ENCODE assay signal across 17 cellular contexts in genomic region chr3:36211656-36211999, GRCh38.
DNase-seq lines count a peak whose midpoint lies in the region; ATAC-seq, FAIRE-seq and TF ChIP-seq lines count a peak whose summit lies in the region.
"Had no signal": no experiment of that assay in that cellular context is flagged by ENCODE, and none has a peak within 500 bp of the region (broad histone marks: within the 10 kb centered on the region; RNA-seq: fewer than 3 reads in every experiment).

No MANE protein-coding gene starts in this region.

- H3K36me3 Mint-ChIP-seq in nephron (ENCODE audit: low read depth): no peaks in the 10 kb centered on the region
- H3K36me3 Mint-ChIP-seq: CD14-positive monocyte had no signal

- H3K36me3 ChIP-seq in BLaER1 treated with 17β-estradiol and CSF1 and Interleukin-3, amounts not matched to agents 10 nM and 100 nM: no peaks in the 10 kb centered on the region
- no peaks in the 10 kb centered on the region for H3K36me3 ChIP-seq in MM.1S (replicated peaks; ENCODE audit: insufficient read depth, low read length)

- no peak overlapping the region for H2AFZ ChIP-seq in MM.1S (ENCODE audit: low read length)

- H3K4me2 ChIP-seq in BLaER1 treated with 17β-estradiol and CSF1 and Interleukin-3, amounts not matched to agents 10 nM and 100 nM: peak overlapping the region in 6 of 11 experiments; percentile 11 to 42 (median 26); a peak in 8 of 22 replicates
- no peak overlapping the region for H3K4me2 ChIP-seq in MM.1S (ENCODE audit: low read depth, low read length)

- H3K4me3 ChIP-seq in BLaER1 treated with 17β-estradiol and CSF1 and Interleukin-3, amounts not matched to agents 10 nM and 100 nM: no peak overlapping the region
- H3K4me3 ChIP-seq in MM.1S (ENCODE audit: low read length): no peak overlapping the region

- no peak for FAIRE-seq in urothelium cell line (lab: Jason Lieb, UNC)
- FAIRE-seq: A204.1 had no signal

- no peak overlapping the region for H3K4me3 Mint-ChIP-seq in nephron
- H3K4me3 Mint-ChIP-seq: CD14-positive monocyte, H9 had no signal

- DNase-seq in urothelium cell line (ENCODE audit: low spot score) (no peak), islet precursor cell (no peak), left cardiac atrium (no peak), MM.1S (no peak)
- DNase-seq: COR-L47, H9, NCI-H1092, NCI-H146, NCI-H2081 treated with DMSO at 0.1 percent for 48 hours, NCI-H510A treated with DMSO at 0.1 percent for 48 hours had no signal

- no peaks in the 10 kb centered on the region for H3K9me3 ChIP-seq in BLaER1 treated with 17β-estradiol and CSF1 and Interleukin-3, amounts not matched to agents 10 nM and 100 nM (replicated peaks in 1 of 11)
- no peaks in the 10 kb centered on the region for H3K9me3 ChIP-seq in MM.1S (replicated peaks; ENCODE audit: insufficient read depth, low read length)

- peaks cover 53% of the 10 kb centered on the region for H3K4me1 Mint-ChIP-seq in nephron
- H3K4me1 Mint-ChIP-seq: CD14-positive monocyte had no signal

- no peak overlapping the region for H3K9ac ChIP-seq in BLaER1 treated with 17β-estradiol and CSF1 and Interleukin-3, amounts not matched to agents 10 nM and 100 nM
- no peak overlapping the region for H3K9ac ChIP-seq in MM.1S (ENCODE audit: low read length)

- peak overlapping the region in 2 of 3 experiments; percentile 22 to 38 for H3K27ac Mint-ChIP-seq in nephron
- H3K27ac Mint-ChIP-seq: CD14-positive monocyte had no signal

- H4K20me1 ChIP-seq in BLaER1 treated with 17β-estradiol and CSF1 and Interleukin-3, amounts not matched to agents 10 nM and 100 nM: no peaks in the 10 kb centered on the region
- H4K20me1 ChIP-seq in MM.1S (ENCODE audit: insufficient read depth, low read length): no peaks in the 10 kb centered on the region

- no peaks in the 10 kb centered on the region for H3K9me3 Mint-ChIP-seq in nephron
- H3K9me3 Mint-ChIP-seq: H9 had no signal

- H3K4me1 ChIP-seq in BLaER1 treated with 17β-estradiol and CSF1 and Interleukin-3, amounts not matched to agents 10 nM and 100 nM: peaks cover 0 to 12% (median 11%) of the 10 kb centered on the region in 10 experiments; a peak in 11 of 20 replicates
- H3K4me1 ChIP-seq in MM.1S (ENCODE audit: low read length): peaks cover 8% of the 10 kb centered on the region; the same call in 1 of the 2 replicates

- intact Hi-C loops in left cardiac atrium (cut with DNase I): no loop called here

- no peak overlapping the region for H3K27ac ChIP-seq in BLaER1 treated with 17β-estradiol and CSF1 and Interleukin-3, amounts not matched to agents 10 nM and 100 nM
- H3K27ac ChIP-seq in MM.1S (ENCODE audit: low read length): no peak overlapping the region

- no peaks in the 10 kb centered on the region for H3K9me2 ChIP-seq in MM.1S (replicated peaks; ENCODE audit: insufficient read depth, low read length)

- TF ChIP-seq CTCF in nephron (IDR thresholded peaks at IDR 0.05; ENCODE audit: unreplicated experiment in 3 of 3): no peak
- no peak for TF ChIP-seq CTCF in MM.1S (IDR thresholded peaks at IDR 0.05; ENCODE audit: low read length)

- no peaks in the 10 kb centered on the region for H3K27me3 ChIP-seq in BLaER1 treated with 17β-estradiol and CSF1 and Interleukin-3, amounts not matched to agents 10 nM and 100 nM
- no peaks in the 10 kb centered on the region for H3K27me3 ChIP-seq in MM.1S (replicated peaks; ENCODE audit: insufficient read depth, low read length)

- no peaks in the 10 kb centered on the region for H3K27me3 Mint-ChIP-seq in nephron (ENCODE audit: low read depth)

- no peaks in the 10 kb centered on the region for H3K79me2 ChIP-seq in MM.1S (ENCODE audit: low read length)

- ATAC-seq in GM21423 (IDR thresholded peaks at IDR 0.05; ENCODE audit: unreplicated experiment) (peak; percentile 34), HG03135 (IDR thresholded peaks at IDR 0.05; ENCODE audit: unreplicated experiment) (peak; percentile 38), left cardiac atrium (no peak)
- ATAC-seq: Panc1 had no signal

- H3F3A ChIP-seq in MM.1S (ENCODE audit: insufficient read depth, low read length): no peaks in the 10 kb centered on the region

Comparison
In these comparisons a context has a peak if more than half of its experiments do, and no peak if none do; other contexts are left out.
1. ATAC-seq: peak in GM21423 (single experiment) and HG03135 (single experiment); none in left cardiac atrium (0 of 2).